8 cellular contexts compared by ENCODE assay signal in the genomic region with DNA sequence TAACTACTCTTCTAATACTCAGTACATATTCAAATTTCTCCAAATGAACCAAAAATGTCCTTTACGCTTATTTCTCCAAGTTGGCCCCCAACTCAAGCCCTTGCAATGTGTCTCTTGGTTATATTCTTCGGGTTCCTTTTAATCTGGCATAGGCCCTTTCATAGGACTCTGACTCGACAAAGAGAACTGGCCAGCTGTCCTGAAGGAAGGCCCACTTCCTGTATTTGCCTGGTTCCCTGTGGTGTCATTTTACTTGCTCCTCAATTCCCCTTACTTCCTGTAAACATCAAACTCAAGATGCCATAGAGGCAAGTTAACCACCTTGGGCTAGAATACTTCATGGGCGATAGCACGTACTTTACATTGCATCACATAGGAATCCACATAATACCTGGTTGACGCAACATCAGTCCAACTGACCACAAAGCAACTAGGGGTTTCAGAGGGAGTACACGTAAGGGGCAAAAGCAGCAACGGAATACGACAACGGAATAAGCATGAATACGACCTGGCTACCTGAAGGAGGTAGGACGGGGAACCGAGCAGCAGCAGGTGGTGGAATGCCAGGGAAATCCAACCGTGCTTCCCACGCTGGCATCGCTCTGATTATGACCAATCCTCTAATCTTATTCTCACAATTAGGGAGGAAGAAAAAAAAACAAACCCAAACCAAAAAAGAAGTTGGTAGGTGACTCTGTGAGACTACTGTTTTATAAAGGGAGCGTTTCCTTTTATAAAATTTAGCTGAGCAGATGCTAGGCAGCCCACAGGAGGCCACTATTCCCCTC. TPM values are rescaled to one million over a fixed set of nuclear protein-coding genes. Genes with fewer than 3 reads are reported as not detected.
DNase-seq lines count a peak whose midpoint lies in the region; ATAC-seq and TF ChIP-seq lines count a peak whose summit lies in the region.

No MANE protein-coding gene starts in this region.

- peak overlapping the region; percentile 19; the same call in 1 of the 2 replicates for H3K27ac ChIP-seq in PC-3 (ENCODE audit: low read length)
- H3K27ac ChIP-seq in colonic mucosa = peak overlapping the region; percentile 97
- H3K27ac ChIP-seq in vagina = peak overlapping the region; percentile 83

- no peak for TF ChIP-seq POLR2A in vagina (IDR thresholded peaks at IDR 0.05)

- H3K4me1 Mint-ChIP-seq in mesothelial cell of epicardium = peaks cover 26% of the 10 kb centered on the region

- no peaks in the 10 kb centered on the region for H3F3A ChIP-seq in PC-3 (ENCODE audit: low read length, unreplicated experiment)

- no peaks in the 10 kb centered on the region for H3K9me2 ChIP-seq in PC-3 (replicated peaks; ENCODE audit: low read length)

- no peaks in the 10 kb centered on the region for H3K36me3 Mint-ChIP-seq in mesothelial cell of epicardium

- intact Hi-C loops in PC-3 (cut with micrococcal nuclease) = loop anchor here (1.0 to 2.0 kb wide), 2 partner anchors 55 to 111 kb away; no protein-coding TSS in a partner anchor
- intact Hi-C loops in colonic mucosa (cut with DNase I) = no loop called here
- intact Hi-C loops in vagina (cut with DNase I) = no loop called here

- peak overlapping the region; percentile 74 for H3K9ac ChIP-seq in PC-3 (ENCODE audit: low read length)
- peak overlapping the region in 1 of 2 donors; percentile 64 for H3K9ac ChIP-seq in colonic mucosa (ENCODE audit: low read depth in 2 of 2, low read length in 2 of 2)

- H3K36me3 ChIP-seq in PC-3 (ENCODE audit: low read depth, low read length) = 0 out of 2 replicates have a peak, but pooled peaks cover 4% of the 10 kb centered on the region
- no peaks in the 10 kb centered on the region for H3K36me3 ChIP-seq in colonic mucosa
- H3K36me3 ChIP-seq in vagina = no peaks in the 10 kb centered on the region

- peak overlapping the region; percentile 82 for H3K4me3 Mint-ChIP-seq in mesothelial cell of epicardium

- peak overlapping the region; percentile 95 for H2AFZ ChIP-seq in PC-3 (ENCODE audit: low read length)

- peaks cover 41% of the 10 kb centered on the region for H3K79me2 ChIP-seq in PC-3 (ENCODE audit: low read length)

- in situ Hi-C loops in GM13977 (cut with MboI; ENCODE audit: low pct_unique_long_range_greater_than_20kb, low sequenced_read_pairs, unreplicated experiment) = no loop called here

- TSS peak; percentile 70 for BruUV-seq in PC-3 (replicated peaks; lab: Mats Ljungman, UMichigan)

- H3K27me3 Mint-ChIP-seq in mesothelial cell of epicardium (ENCODE audit: low read depth) = no peaks in the 10 kb centered on the region

- H3K4me3 ChIP-seq in PC-3 (ENCODE audit: low read length) (peak overlapping the region; percentile 63), colonic mucosa (peak overlapping the region; percentile 95), vagina (peak overlapping the region; percentile 4 to 82)

- TF ChIP-seq CTCF in GM13977 (IDR thresholded peaks at IDR 0.05; ENCODE audit: extremely low read depth, insufficient read depth, missing control alignments) (no peak), PC-3 (conservative IDR thresholded peaks at IDR 0.05; ENCODE audit: low read depth, low read length) (no peak), colonic mucosa (IDR thresholded peaks at IDR 0.05) (no peak), mesothelial cell of epicardium (IDR thresholded peaks at IDR 0.05; ENCODE audit: unreplicated experiment) (no peak), vagina (IDR thresholded peaks at IDR 0.05) (no peak)

- peak overlapping the region; percentile 85 for H3K4me2 ChIP-seq in PC-3 (ENCODE audit: low read length)

- H3K27me3 ChIP-seq in PC-3 (ENCODE audit: low read length) (no peaks in the 10 kb centered on the region), colonic mucosa (no peaks in the 10 kb centered on the region), vagina (no peaks in the 10 kb centered on the region)

- peak; percentile 3 for DNase-seq in Ammon's horn (ENCODE audit: low spot score)
- peak; percentile 23 for DNase-seq in GM13977 (ENCODE audit: low spot score)
- no peak for DNase-seq in PC-3
- peak; percentile 27 for DNase-seq in colonic mucosa
- DNase-seq in mesothelial cell of epicardium (ENCODE audit: low spot score in 2 of 2, unreplicated experiment in 2 of 2) = no peak
- no peak for DNase-seq in vagina (ENCODE audit: extremely low spot score in 2 of 2)
- no peak for DNase-seq in SK-N-DZ (ENCODE audit: low spot score)
- DNase-seq in COR-L47 (lab: John Stamatoyannopoulos, UW) = no peak

- POLR2A ChIA-PET in PC-3 (lab: Charles Lee; ENCODE audit: unreplicated experiment) = no interaction called here

- H3K9me3 Mint-ChIP-seq in mesothelial cell of epicardium = peaks cover 8% of the 10 kb centered on the region

- H3K27ac Mint-ChIP-seq in mesothelial cell of epicardium = peak overlapping the region; percentile 63

- H3K9me3 ChIP-seq in PC-3 (ENCODE audit: low read length) (no peaks in the 10 kb centered on the region), colonic mucosa (no peaks in the 10 kb centered on the region), vagina (no peaks in the 10 kb centered on the region)

- CTCF ChIA-PET in PC-3 (lab: Charles Lee) = interaction anchor here (0.5 to 1.4 kb wide), 9 partner anchors 39 to 1304 kb away, joined by 3 to 11 read pairs (median 4); a partner anchor contains a TSS

- peaks cover 26% of the 10 kb centered on the region for H3K4me1 ChIP-seq in PC-3 (ENCODE audit: insufficient read depth, low read length)
- H3K4me1 ChIP-seq in colonic mucosa = peaks cover 9% of the 10 kb centered on the region
- H3K4me1 ChIP-seq in vagina = peaks cover 33% of the 10 kb centered on the region

- ATAC-seq in PC-3 = no peak

- H4K20me1 ChIP-seq in PC-3 (ENCODE audit: low read length) = peaks cover 31% of the 10 kb centered on the region

RNA-seq across cellular contexts. Expression of a gene that starts 0.8 kb away (rescaled TPM):
- 44.5 and 67.3 TPM in 2 replicates for total RNA-seq in PC-3 (2014; rRNA removed)
- 10 to 100 TPM; 78.4 to 79.8 TPM for total RNA-seq in colonic mucosa
- 85.5 to 91.1 TPM (median 86.8 TPM) in 3 replicates for total RNA-seq in mesothelial cell of epicardium
- 18.2 TPM for total RNA-seq in vagina
- polyA plus RNA-seq in SK-N-DZ (2014; cell fraction: cytosol; rRNA removed) = 35.8 and 42.4 TPM in 2 replicates
- 11.0 and 23.8 TPM in 2 replicates for polyA plus RNA-seq in SK-N-DZ (2014; cell fraction: nucleus; rRNA removed)

Comparison
In these comparisons a context has a peak if more than half of its experiments do, and no peak if none do; other contexts are left out.
1. DNase-seq: peak in Ammon's horn (single experiment), GM13977 (single experiment) and colonic mucosa (single experiment); none in PC-3 (single experiment), mesothelial cell of epicardium (0 of 2), vagina (0 of 2), SK-N-DZ (single experiment) and COR-L47 (single experiment).
2. H3K27ac ChIP-seq: peak in every context shown above with its lines; median percentile 97 in colonic mucosa; 83 in vagina; 19 in PC-3.
3. H3K4me3 ChIP-seq: peak in every context shown above with its lines; median percentile 95 in colonic mucosa; 63 in PC-3; 43 in vagina.